ENCODE assay signal across 26 cellular contexts in genomic region chr1:79037085-79037484, GRCh38. TPM values are rescaled to one million over a fixed set of nuclear protein-coding genes. Genes with fewer than 3 reads are reported as not detected.
"Had no signal": no experiment of that assay in that cellular context is flagged by ENCODE, and none has a peak within 500 bp of the region (broad histone marks: within the 10 kb centered on the region; RNA-seq: fewer than 3 reads in every experiment).

No MANE protein-coding gene starts in this region.

- FAIRE-seq: HepG2 had no signal

- H3K4me3 ChIP-seq: MG63, PC-9, Peyer's patch, SJCRH30 had no signal

- ATAC-seq: HepG2, Right ventricle myocardium inferior, SK-N-SH treated with all-trans-retinoic acid at 6 μM for 48 hours had no signal

- H3K36me3 ChIP-seq: MG63, Peyer's patch, SJCRH30 had no signal

- H3K27me3 ChIP-seq: MG63, Peyer's patch, SJCRH30 had no signal

- DNase-seq: IMR-90, Karpas-422, KG1, MG63, NCI-H1092, NCI-H1105 treated with DMSO at 0.1 percent for 48 hours, NCI-H1417 treated with DMSO at 0.1 percent for 48 hours, NCI-H146, NCI-H1694 treated with DMSO at 0.1 percent for 48 hours, NCI-H1930, NCI-H2081, NCI-H2107, NCI-H226, NCI-H446, NCI-H510A, NCI-H524 treated with DMSO at 0.1 percent for 48 hours, NCI-H69, NCI-H774, PC-9, Peyer's patch, SHP77 treated with DMSO at 0.1 percent for 48 hours, SJCRH30, T-helper 1 cell had no signal

RNA-seq across cellular contexts. Expression of gene ADGRL4, which starts 30.6 kb away (rescaled TPM):
- total RNA-seq: HepG2, PC-9, SJCRH30 had no signal
